In genomic region chr12:130932061-130932650, GRCh38 we compare ENCODE assay signal across 17 cellular contexts. TPM values are rescaled to one million over a fixed set of nuclear protein-coding genes. Genes with fewer than 3 reads are reported as not detected.
DNase-seq lines count a peak whose midpoint lies in the region; ATAC-seq and TF ChIP-seq lines count a peak whose summit lies in the region.
"Had no signal": no experiment of that assay in that cellular context is flagged by ENCODE, and none has a peak within 500 bp of the region (broad histone marks: within the 10 kb centered on the region; RNA-seq: fewer than 3 reads in every experiment).

No MANE protein-coding gene starts in this region.

- H3K4me3 ChIP-seq in BJ (ENCODE audit: low read depth, low read length) (0 out of 2 replicates have a peak overlapping the region, but pooled peaks have one; percentile 2), IMR-90 (ENCODE audit: insufficient read depth, low read depth, low read length) (no peak overlapping the region)
- H3K4me3 ChIP-seq: GM23338, Peyer's patch had no signal

- dilution Hi-C loops in IMR-90 (cut with HindIII; ENCODE audit: low sequenced_read_pairs, unreplicated experiment), result no loop called here

- no peak overlapping the region for H3K18ac ChIP-seq in IMR-90 (ENCODE audit: low read depth, low read length)

- H3K36me3 ChIP-seq in BJ (ENCODE audit: control insufficient read depth, insufficient read depth, low read length) (no peaks in the 10 kb centered on the region), IMR-90 (ENCODE audit: control insufficient read depth, insufficient read depth, low read length) (no peaks in the 10 kb centered on the region)
- H3K36me3 ChIP-seq: Peyer's patch had no signal

- no peak overlapping the region for H3K56ac ChIP-seq in IMR-90 (ENCODE audit: extremely low read depth, insufficient read depth, low read length)

- BruUV-seq in IMR-90 (replicated peaks; lab: Mats Ljungman, UMichigan), result no TSS peak

- 0 out of 2 replicates have a peak, but pooled peaks cover 1% of the 10 kb centered on the region for H3K9me3 ChIP-seq in IMR-90 (ENCODE audit: control insufficient read depth, insufficient read depth, low read length)
- H3K9me3 ChIP-seq: Peyer's patch had no signal

- in situ Hi-C loops in IMR-90 (cut with MboI; ENCODE audit: low sequenced_read_pairs), result no loop called here

- no peak overlapping the region for H3K14ac ChIP-seq in IMR-90 (replicated peaks; ENCODE audit: low read depth, low read length)

- no peak overlapping the region for H2BK15ac ChIP-seq in IMR-90 (ENCODE audit: low read depth, low read length)

- TF ChIP-seq CTCF in BJ (IDR thresholded peaks at IDR 0.05; ENCODE audit: insufficient read depth, low read depth, low read length), result no peak
- no peak for TF ChIP-seq CTCF in IMR-90 (conservative IDR thresholded peaks at IDR 0.05; ENCODE audit: low read depth, low read length)

- H2BK20ac ChIP-seq in IMR-90 (ENCODE audit: low read depth, low read length), result no peak overlapping the region

- no peak overlapping the region for H3K4ac ChIP-seq in IMR-90 (ENCODE audit: low read depth, low read length)

- no peak overlapping the region for H4K5ac ChIP-seq in IMR-90 (ENCODE audit: low read depth, low read length)

- H3K79me1 ChIP-seq in IMR-90 (ENCODE audit: low read depth in 1 of 2, low read length in 2 of 2), result no peaks in the 10 kb centered on the region

- H3K27me3 ChIP-seq in BJ (ENCODE audit: control insufficient read depth, insufficient read depth, low read length), result no peaks in the 10 kb centered on the region
- H3K27me3 ChIP-seq in IMR-90 (ENCODE audit: control insufficient read depth, insufficient read depth, low read length), result no peaks in the 10 kb centered on the region
- H3K27me3 ChIP-seq: Peyer's patch had no signal

- intact Hi-C loops in IMR-90 (cut with micrococcal nuclease) (no loop called here), sciatic nerve (cut with DNase I) (no loop called here)

- no peak overlapping the region for H2AK9ac ChIP-seq in IMR-90 (replicated peaks; ENCODE audit: low read depth, low read length, poor library complexity)

- no peak overlapping the region for H3K27ac ChIP-seq in IMR-90 (ENCODE audit: insufficient read depth, low read length)
- H3K27ac ChIP-seq: Peyer's patch had no signal

- no peak overlapping the region for H3K4me2 ChIP-seq in IMR-90 (ENCODE audit: low read depth, low read length)
- H3K4me2 ChIP-seq: GM23338 had no signal

- H3K9me1 ChIP-seq in IMR-90 (ENCODE audit: insufficient read depth, low read length), result no peaks in the 10 kb centered on the region

- DNase-seq in BJ (ENCODE audit: low read depth) (peak; percentile 87), IMR-90 (no peak), fibroblast of peridontal ligament (ENCODE audit: extremely low read depth) (peak; percentile 19), sciatic nerve (ENCODE audit: low spot score) (no peak), Kasumi-1 (lab: John Stamatoyannopoulos, UW) (no peak), NCI-H526 treated with DMSO at 0.1 percent for 48 hours (lab: John Stamatoyannopoulos, UW) (no peak), epidermal melanocyte (ENCODE audit: insufficient read length, low spot score) (no peak)
- DNase-seq: Calu3, HFFc6, NCI-H1105 treated with DMSO at 0.1 percent for 48 hours, NCI-H187, NCI-H2171, NCI-H82, Peyer's patch, SHP77 treated with DMSO at 0.1 percent for 48 hours had no signal

- H2BK120ac ChIP-seq in IMR-90 (ENCODE audit: low read depth, low read length), result no peak overlapping the region

- TF ChIP-seq POLR2A in IMR-90 (IDR thresholded peaks at IDR 0.05; ENCODE audit: low read depth, low read length), result no peak

- no peaks in the 10 kb centered on the region for H3K4me1 ChIP-seq in IMR-90 (ENCODE audit: control insufficient read depth, insufficient read depth, low read length)
- H3K4me1 ChIP-seq: Peyer's patch had no signal

- WGBS in IMR-90 (ENCODE audit: extremely low coverage in 2 of 2, insufficient read length in 1 of 2), 2 experiments, result 17% methylated on average over 3 of the region's 8 CpGs; no CpG with 5 or more reads in 1 of the 2 experiments

- H2AK5ac ChIP-seq in IMR-90 (ENCODE audit: low read depth, low read length), result no peak overlapping the region

- TF ChIP-seq RAD21 in IMR-90 (IDR thresholded peaks at IDR 0.05; ENCODE audit: low read length), result no peak

- no peak overlapping the region for H3K9ac ChIP-seq in IMR-90 (ENCODE audit: low read depth, low read length)

- H2AFZ ChIP-seq in IMR-90 (replicated peaks; ENCODE audit: low read length, poor library complexity), result no peak overlapping the region
- H2AFZ ChIP-seq: GM23338 had no signal

- CTCF ChIA-PET in BJ (lab: Yijun Ruan, JAX), result interaction anchor here (1.0 kb wide), 1 partner anchor 23 kb away, joined by 3 read pairs; no protein-coding TSS in a partner anchor
- CTCF ChIA-PET in IMR-90 (lab: Yijun Ruan, JAX), result interaction anchor here (0.6 kb wide), 1 partner anchor 933 kb away, joined by 3 read pairs; no protein-coding TSS in a partner anchor

- peak; percentile 32; the same call in 1 of the 2 replicates for ATAC-seq in IMR-90 (ENCODE audit: low read depth)
- peak; percentile 29 for ATAC-seq in sciatic nerve
- ATAC-seq in GM19463 (IDR thresholded peaks at IDR 0.05; ENCODE audit: unreplicated experiment), result no peak
- ATAC-seq: GM23338 had no signal

- no peak overlapping the region for H2BK5ac ChIP-seq in IMR-90 (ENCODE audit: low read depth, low read length, poor library complexity, severe bottlenecking)

- H4K91ac ChIP-seq in IMR-90 (ENCODE audit: insufficient read depth, low read depth, low read length), result no peak overlapping the region

- H4K8ac ChIP-seq in IMR-90 (ENCODE audit: low read depth in 2 of 2, low read length in 2 of 2), result no peak overlapping the region

- no peaks in the 10 kb centered on the region for H4K20me1 ChIP-seq in IMR-90 (ENCODE audit: insufficient read depth, low read length)

- no peak overlapping the region for H3K23ac ChIP-seq in IMR-90 (ENCODE audit: low read depth, low read length)

- POLR2A ChIA-PET in BJ (lab: Charles Lee), result interaction anchor here (1.0 to 1.2 kb wide), 3 partner anchors 11 to 101 kb away, joined by 3 to 10 read pairs (median 8); partner anchors contain the start of gene ADGRD1
- POLR2A ChIA-PET in IMR-90 (lab: Charles Lee; ENCODE audit: unreplicated experiment), result no interaction called here

TF ChIP-seq in IMR-90, 13 proteins besides CTCF, POLR2A, EP300 and RAD21:
- TF ChIP-seq MXI1 (IDR thresholded peaks at IDR 0.05; ENCODE audit: borderline replicate concordance, low read depth, low read length) (no peak), USF2 (IDR thresholded peaks at IDR 0.05; ENCODE audit: low read depth, low read length) (no peak), BHLHE40 (IDR thresholded peaks at IDR 0.05; ENCODE audit: low read depth, low read length) (no peak), ELK1 (IDR thresholded peaks at IDR 0.05; ENCODE audit: borderline replicate concordance, low read depth, low read length) (no peak), MAFK (IDR thresholded peaks at IDR 0.05; ENCODE audit: low read depth, low read length) (no peak), CEBPB (IDR thresholded peaks at IDR 0.05; ENCODE audit: low read depth, low read length) (no peak)
TF ChIP-seq in IMR-90: peak in this region for 0.

RNA-seq across cellular contexts. Expression of gene ADGRD1, which starts 21.6 kb away (rescaled TPM):
- polyA plus RNA-seq in BJ (2011; rRNA removed) (40.1 and 68.5 TPM in 2 replicates), IMR-90 (2012; rRNA removed) (not detected in 2 replicates)
- polyA minus RNA-seq in BJ (2011; rRNA and poly(A)+ RNA removed), result 27.9 and 29.3 TPM in 2 replicates
- total RNA-seq in IMR-90 (2012; rRNA removed) (not detected in 2 replicates), sciatic nerve (224 TPM)
- 0.01 TPM in 1 of 2 replicates, not detected in the other for polyA plus RNA-seq in IMR-90 (2012; cell fraction: cytosol; rRNA removed)
- polyA plus RNA-seq in IMR-90 (2012; cell fraction: nucleus; rRNA removed; ENCODE audit: low replicate concordance), result 0.03 and 0.10 TPM in 2 replicates
- total RNA-seq: Calu3, HFFc6 had no signal
- polyA plus RNA-seq: GM23338 had no signal

Comparison
In these comparisons a context has a peak if more than half of its experiments do, and no peak if none do; other contexts are left out.
1. DNase-seq: peak in BJ (single experiment) and fibroblast of peridontal ligament (single experiment); none in IMR-90 (single experiment), sciatic nerve (single experiment), Kasumi-1 (0 of 2), NCI-H526 treated with DMSO at 0.1 percent for 48 hours (single experiment) and epidermal melanocyte (single experiment).
2. RNA of gene ADGRD1, which starts 21.6 kb away (total RNA-seq): 224 TPM in sciatic nerve (single experiment); not detected in IMR-90; every median in the first group is over 100 times any median in the second.